In the genomic region with DNA sequence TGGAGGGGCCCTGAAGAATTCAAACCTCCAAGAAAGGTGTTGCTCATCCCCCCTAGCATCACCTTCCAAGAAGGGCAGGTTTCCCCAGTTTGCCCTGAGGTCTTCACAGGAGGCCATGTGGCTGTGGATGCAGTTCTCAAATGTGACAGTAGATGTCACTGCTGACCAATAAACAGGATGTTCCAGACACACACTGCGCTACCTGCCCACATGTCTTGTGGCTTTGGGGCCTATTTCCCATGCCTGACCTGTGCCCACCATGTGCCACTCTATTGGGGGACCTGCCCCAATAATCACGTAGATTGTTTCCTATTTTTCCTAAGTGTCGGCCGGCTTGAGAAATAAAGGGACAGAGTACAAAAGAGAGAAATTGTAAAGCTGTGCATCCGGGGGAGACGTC, we compare ENCODE assay signal across 10 cellular contexts. TPM values are rescaled to one million over a fixed set of nuclear protein-coding genes. Genes with fewer than 3 reads are reported as not detected.
DNase-seq lines count a peak whose midpoint lies in the region; ATAC-seq, FAIRE-seq and TF ChIP-seq lines count a peak whose summit lies in the region.
"Had no signal": no experiment of that assay in that cellular context is flagged by ENCODE, and none has a peak within 500 bp of the region (broad histone marks: within the 10 kb centered on the region; RNA-seq: fewer than 3 reads in every experiment).

No MANE protein-coding gene starts in this region.

- no peaks in the 10 kb centered on the region for H3K4me1 ChIP-seq in kidney (ENCODE audit: control insufficient read depth in 1 of 2, insufficient read depth in 1 of 2, low read depth in 1 of 2, low read length in 2 of 2)

- no peak overlapping the region for H3K27ac ChIP-seq in kidney (ENCODE audit: low read depth in 2 of 2, low read length in 2 of 2)

- H3K27ac Mint-ChIP-seq in activated CD4-positive, alpha-beta memory T cell treated with anti-CD3 and anti-CD28 coated beads, Interleukin-2, amount 10 ng/mL, durations not matched to agents 7 days and 5 days: no peak overlapping the region
- H3K27ac Mint-ChIP-seq: activated naive CD8-positive, alpha-beta T cell treated with anti-CD3 and anti-CD28 coated beads, Interleukin-2, amount 10 ng/mL, durations not matched to agents 7 days and 5 days had no signal

- intact Hi-C loops in kidney (cut with DNase I): no loop called here

- no peaks in the 10 kb centered on the region for H3K36me3 Mint-ChIP-seq in activated CD4-positive, alpha-beta memory T cell treated with anti-CD3 and anti-CD28 coated beads, Interleukin-2, amount 10 ng/mL, durations not matched to agents 7 days and 5 days (ENCODE audit: low read depth)
- H3K36me3 Mint-ChIP-seq: activated naive CD8-positive, alpha-beta T cell treated with anti-CD3 and anti-CD28 coated beads, Interleukin-2, amount 10 ng/mL, durations not matched to agents 7 days and 5 days had no signal

- no peaks in the 10 kb centered on the region for H3K27me3 Mint-ChIP-seq in activated CD4-positive, alpha-beta memory T cell treated with anti-CD3 and anti-CD28 coated beads, Interleukin-2, amount 10 ng/mL, durations not matched to agents 7 days and 5 days
- H3K27me3 Mint-ChIP-seq: activated naive CD8-positive, alpha-beta T cell treated with anti-CD3 and anti-CD28 coated beads, Interleukin-2, amount 10 ng/mL, durations not matched to agents 7 days and 5 days had no signal

- no peaks in the 10 kb centered on the region for H3K9me3 Mint-ChIP-seq in activated CD4-positive, alpha-beta memory T cell treated with anti-CD3 and anti-CD28 coated beads, Interleukin-2, amount 10 ng/mL, durations not matched to agents 7 days and 5 days
- H3K9me3 Mint-ChIP-seq: activated naive CD8-positive, alpha-beta T cell treated with anti-CD3 and anti-CD28 coated beads, Interleukin-2, amount 10 ng/mL, durations not matched to agents 7 days and 5 days had no signal

- H3K4me3 ChIP-seq in kidney (ENCODE audit: low read length in 2 of 2): no peak overlapping the region

- FAIRE-seq in D721Med (lab: Jason Lieb, UNC): no peak
- no peak for FAIRE-seq in kidney (lab: Jason Lieb, UNC)

- no peak overlapping the region for H3K4me3 Mint-ChIP-seq in activated CD4-positive, alpha-beta memory T cell treated with anti-CD3 and anti-CD28 coated beads, Interleukin-2, amount 10 ng/mL, durations not matched to agents 7 days and 5 days
- H3K4me3 Mint-ChIP-seq: activated naive CD8-positive, alpha-beta T cell treated with anti-CD3 and anti-CD28 coated beads, Interleukin-2, amount 10 ng/mL, durations not matched to agents 7 days and 5 days had no signal

- no peak for DNase-seq in D721Med (ENCODE audit: insufficient read length, low spot score)
- DNase-seq in activated CD4-positive, alpha-beta memory T cell treated with anti-CD3 and anti-CD28 coated beads, Interleukin-2, amount 10 ng/mL, durations not matched to agents 7 days and 5 days: peak; percentile 60
- no peak for DNase-seq in kidney
- DNase-seq in foreskin melanocyte: no peak
- DNase-seq: activated naive CD8-positive, alpha-beta T cell treated with anti-CD3 and anti-CD28 coated beads, Interleukin-2, amount 10 ng/mL, durations not matched to agents 7 days and 5 days had no signal

- CTCF ChIA-PET in activated CD4-positive, alpha-beta memory T cell treated with anti-CD3 and anti-CD28 coated beads, Interleukin-2, amount 10 ng/mL, durations not matched to agents 7 days and 5 days (lab: Charles Lee): no interaction called here

- no peak for ATAC-seq in HG03175 (IDR thresholded peaks at IDR 0.05; ENCODE audit: unreplicated experiment)
- ATAC-seq in HG02973 (IDR thresholded peaks at IDR 0.05; ENCODE audit: unreplicated experiment): no peak
- no peak for ATAC-seq in GM21381 (IDR thresholded peaks at IDR 0.05; ENCODE audit: unreplicated experiment)

- POLR2A ChIA-PET in activated CD4-positive, alpha-beta memory T cell treated with anti-CD3 and anti-CD28 coated beads, Interleukin-2, amount 10 ng/mL, durations not matched to agents 7 days and 5 days (lab: Charles Lee): no interaction called here

- peaks cover 1% of the 10 kb centered on the region for H3K4me1 Mint-ChIP-seq in activated CD4-positive, alpha-beta memory T cell treated with anti-CD3 and anti-CD28 coated beads, Interleukin-2, amount 10 ng/mL, durations not matched to agents 7 days and 5 days
- H3K4me1 Mint-ChIP-seq: activated naive CD8-positive, alpha-beta T cell treated with anti-CD3 and anti-CD28 coated beads, Interleukin-2, amount 10 ng/mL, durations not matched to agents 7 days and 5 days had no signal

- H3K9ac ChIP-seq in kidney (ENCODE audit: low read length in 2 of 2): no peak overlapping the region

- no peaks in the 10 kb centered on the region for H3K9me3 ChIP-seq in kidney (ENCODE audit: control insufficient read depth in 1 of 2, low read length in 2 of 2)

- no peaks in the 10 kb centered on the region for H3K36me3 ChIP-seq in kidney (ENCODE audit: control insufficient read depth in 1 of 2, insufficient read depth in 2 of 2, low read length in 2 of 2)

- TF ChIP-seq CTCF in D721Med (IDR thresholded peaks at IDR 0.05; ENCODE audit: insufficient read depth, missing control alignments): peak; percentile 47
- peak; percentile 57 for TF ChIP-seq CTCF in LNCAP (IDR thresholded peaks at IDR 0.05)
- peak; percentile 80 for TF ChIP-seq CTCF in kidney (IDR thresholded peaks at IDR 0.05; ENCODE audit: borderline replicate concordance, extremely low read depth, insufficient read depth)

RNA-seq across cellular contexts. Expression of gene GSTT2, which starts 4.5 kb away (rescaled TPM):
- total RNA-seq in activated CD4-positive, alpha-beta memory T cell treated with anti-CD3 and anti-CD28 coated beads, Interleukin-2, amount 10 ng/mL, durations not matched to agents 7 days and 5 days: not detected
- 2.4 TPM for total RNA-seq in kidney
- 1.3 TPM for polyA plus RNA-seq in kidney (ENCODE audit: insufficient read depth, low read depth, low replicate concordance)
- total RNA-seq: activated naive CD8-positive, alpha-beta T cell treated with anti-CD3 and anti-CD28 coated beads, Interleukin-2, amount 10 ng/mL, durations not matched to agents 7 days and 5 days; skeletal muscle tissue had no signal

RNA-seq across cellular contexts. Expression of gene DDT, which starts 10.2 kb away (rescaled TPM):
- total RNA-seq in activated CD4-positive, alpha-beta memory T cell treated with anti-CD3 and anti-CD28 coated beads, Interleukin-2, amount 10 ng/mL, durations not matched to agents 7 days and 5 days: 100 to 1,000 TPM; 116 to 119 TPM
- 97.4 TPM for total RNA-seq in kidney
- polyA plus RNA-seq in kidney (ENCODE audit: insufficient read depth, low read depth, low replicate concordance): 448 TPM

RNA-seq across cellular contexts. Expression of gene DDTL, which starts 17.7 kb away (rescaled TPM):
- 1 to 10 TPM; 2.2 to 2.3 TPM for total RNA-seq in activated CD4-positive, alpha-beta memory T cell treated with anti-CD3 and anti-CD28 coated beads, Interleukin-2, amount 10 ng/mL, durations not matched to agents 7 days and 5 days
- 5.6 TPM for total RNA-seq in kidney
- polyA plus RNA-seq in kidney (ENCODE audit: insufficient read depth, low read depth, low replicate concordance): 6.9 TPM
- total RNA-seq: activated naive CD8-positive, alpha-beta T cell treated with anti-CD3 and anti-CD28 coated beads, Interleukin-2, amount 10 ng/mL, durations not matched to agents 7 days and 5 days had no signal

RNA-seq across cellular contexts. Expression of gene GSTT4, which starts 20.8 kb away (rescaled TPM):
- total RNA-seq in activated CD4-positive, alpha-beta memory T cell treated with anti-CD3 and anti-CD28 coated beads, Interleukin-2, amount 10 ng/mL, durations not matched to agents 7 days and 5 days: not detected
- not detected for total RNA-seq in kidney
- not detected for polyA plus RNA-seq in kidney (ENCODE audit: insufficient read depth, low read depth, low replicate concordance)
- total RNA-seq: activated naive CD8-positive, alpha-beta T cell treated with anti-CD3 and anti-CD28 coated beads, Interleukin-2, amount 10 ng/mL, durations not matched to agents 7 days and 5 days; skeletal muscle tissue had no signal

RNA-seq across cellular contexts. Expression of gene GSTT2B, which starts 23.4 kb away (rescaled TPM):
- not detected for total RNA-seq in activated CD4-positive, alpha-beta memory T cell treated with anti-CD3 and anti-CD28 coated beads, Interleukin-2, amount 10 ng/mL, durations not matched to agents 7 days and 5 days
- 10.8 TPM for total RNA-seq in kidney
- polyA plus RNA-seq in kidney (ENCODE audit: insufficient read depth, low read depth, low replicate concordance): 20.6 TPM
- total RNA-seq: activated naive CD8-positive, alpha-beta T cell treated with anti-CD3 and anti-CD28 coated beads, Interleukin-2, amount 10 ng/mL, durations not matched to agents 7 days and 5 days had no signal
